ENCODE assay signal across 15 cellular contexts in the genomic region with DNA sequence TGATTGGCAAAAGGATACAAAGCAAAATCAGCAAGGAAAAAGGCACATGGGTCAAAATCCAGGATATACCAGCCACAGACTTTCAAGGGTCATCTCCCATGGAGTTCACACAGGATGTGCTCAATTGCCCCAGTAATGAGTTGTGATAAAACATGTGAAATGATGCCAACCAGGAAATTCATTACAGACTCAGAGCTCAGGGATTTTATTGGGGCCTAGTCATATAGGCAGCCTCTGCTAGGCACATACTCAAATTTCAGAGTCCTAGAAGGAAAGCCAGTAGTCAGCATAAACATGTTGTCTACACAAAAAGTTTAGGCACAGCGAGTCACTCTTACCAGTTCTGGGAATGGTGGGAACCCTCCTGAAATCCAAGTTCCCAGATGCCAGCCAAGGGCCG.
DNase-seq lines count a peak whose midpoint lies in the region; ATAC-seq and TF ChIP-seq lines count a peak whose summit lies in the region.
"Had no signal": no experiment of that assay in that cellular context is flagged by ENCODE, and none has a peak within 500 bp of the region (broad histone marks: within the 10 kb centered on the region; RNA-seq: fewer than 3 reads in every experiment).

No MANE protein-coding gene starts in this region.

- H3K27me3 ChIP-seq in left lung: no peaks in the 10 kb centered on the region
- H3K27me3 ChIP-seq: breast epithelium, ovary, thyroid gland had no signal

- peak; percentile 42 for ATAC-seq in esophagus mucosa
- no peak for ATAC-seq in GM19467 (IDR thresholded peaks at IDR 0.05; ENCODE audit: unreplicated experiment)
- ATAC-seq in left lung: no peak
- ATAC-seq in GM18867 (IDR thresholded peaks at IDR 0.05; ENCODE audit: unreplicated experiment): no peak
- no peak for ATAC-seq in HG03378 (IDR thresholded peaks at IDR 0.05; ENCODE audit: unreplicated experiment)
- ATAC-seq: activated CD8-positive, alpha-beta T cell treated with anti-CD3 and anti-CD28 coated beads, Interleukin-2, amount 10 ng/mL, durations not matched to agents 7 days and 5 days had no signal

- no peak for TF ChIP-seq CTCF in left lung (IDR thresholded peaks at IDR 0.05)

- no peak overlapping the region for H3K4me3 ChIP-seq in left lung
- H3K4me3 ChIP-seq: breast epithelium, ovary, thyroid gland had no signal

- intact Hi-C loops in left lung (cut with DNase I): loop anchor here (5.0 to 10.0 kb wide), 2 partner anchors 381 to 388 kb away; no protein-coding TSS in a partner anchor

- DNase-seq in GM04503 (ENCODE audit: low read depth) (peak; percentile 55), NCI-H2196 (lab: John Stamatoyannopoulos, UW; ENCODE audit: unreplicated experiment) (peak; percentile 60), renal cortical epithelial cell (ENCODE audit: low read depth) (peak; percentile 79), left lung (no peak)
- DNase-seq: activated CD8-positive, alpha-beta T cell treated with anti-CD3 and anti-CD28 coated beads, Interleukin-2, amount 10 ng/mL, durations not matched to agents 7 days and 5 days; activated gamma-delta T cell; NCI-H524 treated with DMSO at 0.1 percent for 48 hours; ovary; T1000; thyroid gland had no signal

- no peaks in the 10 kb centered on the region for H3K36me3 ChIP-seq in left lung
- H3K36me3 ChIP-seq: breast epithelium, ovary, thyroid gland had no signal

- peaks cover 0 to 9% of the 10 kb centered on the region in 2 donors for H3K4me1 ChIP-seq in left lung
- H3K4me1 ChIP-seq: breast epithelium had no signal

- H3K9me3 ChIP-seq in left lung: no peaks in the 10 kb centered on the region
- H3K9me3 ChIP-seq: breast epithelium, ovary, thyroid gland had no signal

- H3K27ac ChIP-seq in left lung: no peak overlapping the region
- H3K27ac ChIP-seq: breast epithelium, ovary, thyroid gland had no signal

Comparison
In these comparisons a context has a peak if more than half of its experiments do, and no peak if none do; other contexts are left out.
1. DNase-seq: peak in GM04503 (single experiment), NCI-H2196 (single experiment) and renal cortical epithelial cell (single experiment); none in left lung (0 of 2).